ENCODE assay signal across 1 cellular context in genomic region chr22:19988965-19989724, GRCh38.
TF ChIP-seq lines count a peak whose summit lies in the region.

No MANE protein-coding gene starts in this region.

TF ChIP-seq in K562, 482 proteins besides CTCF, POLR2A, EP300 and RAD21 (continued from another document and continues in another):
- peak; percentile 80; the same call in 1 of the 2 replicates for TF ChIP-seq RREB1 (CRISPR knock-in tag; IDR thresholded peaks at IDR 0.05)
- TF ChIP-seq SOX6 (IDR thresholded peaks at IDR 0.05) = no peak; the same call in 1 of the 2 replicates
- TF ChIP-seq RFX1 (IDR thresholded peaks at IDR 0.05) = no peak
- no peak for TF ChIP-seq POLR2H (tag; IDR thresholded peaks at IDR 0.05; ENCODE audit: low read depth)
- peak; percentile 37 for TF ChIP-seq NEUROD1 (IDR thresholded peaks at IDR 0.05; ENCODE audit: borderline replicate concordance, low read depth, low read length, partially characterized antibody)
- no peak for TF ChIP-seq ZNF584 (CRISPR knock-in tag; IDR thresholded peaks at IDR 0.05; ENCODE audit: low read depth)
- no peak for TF ChIP-seq E4F1 (CRISPR knock-in tag; IDR thresholded peaks at IDR 0.05; ENCODE audit: borderline replicate concordance)
- TF ChIP-seq POU5F1 (IDR thresholded peaks at IDR 0.05; ENCODE audit: borderline replicate concordance, low read depth, low read length, partially characterized antibody) = no peak
- no peak; the same call in 1 of the 2 replicates for TF ChIP-seq ARID1B (IDR thresholded peaks at IDR 0.05)
- peak; percentile 49; the same call in 1 of the 2 replicates for TF ChIP-seq ZNF395 (CRISPR knock-in tag; IDR thresholded peaks at IDR 0.05)
- no peak for TF ChIP-seq SMARCC2 (IDR thresholded peaks at IDR 0.05; ENCODE audit: low read depth)
- TF ChIP-seq ZNF77 (CRISPR knock-in tag; IDR thresholded peaks at IDR 0.05) = no peak
- no peak for TF ChIP-seq TEAD2 (tag; IDR thresholded peaks at IDR 0.05)
- no peak for TF ChIP-seq SRSF1 (IDR thresholded peaks at IDR 0.05; ENCODE audit: low read depth, low read length)
- TF ChIP-seq RFX5 (IDR thresholded peaks at IDR 0.05; ENCODE audit: low read depth, low read length) = no peak
- TF ChIP-seq ZSCAN32 (CRISPR knock-in tag; IDR thresholded peaks at IDR 0.05) = no peak
- no peak for TF ChIP-seq HLTF (IDR thresholded peaks at IDR 0.05)
- no peak for TF ChIP-seq TAF15 (IDR thresholded peaks at IDR 0.05; ENCODE audit: low read depth, low read length)
- no peak for TF ChIP-seq ZNF449 (CRISPR knock-in tag; IDR thresholded peaks at IDR 0.05)
- TF ChIP-seq JUN (IDR thresholded peaks at IDR 0.05; ENCODE audit: borderline replicate concordance, low read depth, low read length) = no peak
- no peak for TF ChIP-seq JUN (CRISPR knock-in tag; IDR thresholded peaks at IDR 0.05; ENCODE audit: borderline replicate concordance)
- TF ChIP-seq KAT2B (IDR thresholded peaks at IDR 0.05; ENCODE audit: low read depth, low read length) = no peak
- TF ChIP-seq ZBTB34 (CRISPR knock-in tag; IDR thresholded peaks at IDR 0.05) = no peak
- peak; percentile 13; the same call in 1 of the 2 replicates for TF ChIP-seq TEAD4 (IDR thresholded peaks at IDR 0.05; ENCODE audit: low read length)
- TF ChIP-seq TEAD4 (CRISPR knock-in tag; IDR thresholded peaks at IDR 0.05; ENCODE audit: borderline replicate concordance) = no peak
- peak; percentile 50; the same call in 1 of the 2 replicates for TF ChIP-seq ZBTB7A (IDR thresholded peaks at IDR 0.05; ENCODE audit: borderline replicate concordance, control insufficient read depth, low read depth, low read length)
- 0 out of 2 replicates have a peak, but pooled peaks have one; percentile 17 for TF ChIP-seq KLF6 (CRISPR knock-in tag; IDR thresholded peaks at IDR 0.05; ENCODE audit: borderline replicate concordance)
- TF ChIP-seq USF1 (CRISPR knock-in tag; IDR thresholded peaks at IDR 0.05) = no peak
- no peak for TF ChIP-seq ZNF224 (CRISPR knock-in tag; IDR thresholded peaks at IDR 0.05)
- no peak for TF ChIP-seq HEY1 (CRISPR knock-in tag; IDR thresholded peaks at IDR 0.05; ENCODE audit: borderline replicate concordance)
- TF ChIP-seq ZNF79 (CRISPR knock-in tag; IDR thresholded peaks at IDR 0.05; ENCODE audit: low read depth) = no peak
- TF ChIP-seq PHB (CRISPR knock-in tag; IDR thresholded peaks at IDR 0.05) = no peak
- no peak for TF ChIP-seq TGIF2 (CRISPR knock-in tag; IDR thresholded peaks at IDR 0.05)
- no peak for TF ChIP-seq USF2 (CRISPR knock-in tag; IDR thresholded peaks at IDR 0.05)
- TF ChIP-seq RNF219 (CRISPR knock-in tag; IDR thresholded peaks at IDR 0.05) = no peak
- TF ChIP-seq NFIX (CRISPR knock-in tag; IDR thresholded peaks at IDR 0.05; ENCODE audit: low read depth) = no peak
- TF ChIP-seq ETS2 (tag; IDR thresholded peaks at IDR 0.05; ENCODE audit: borderline replicate concordance, poor library complexity, severe bottlenecking) = no peak
- TF ChIP-seq CREB5 (CRISPR knock-in tag; IDR thresholded peaks at IDR 0.05) = peak; percentile 43; the same call in 1 of the 2 replicates
- no peak for TF ChIP-seq MITF (IDR thresholded peaks at IDR 0.05)
- no peak for TF ChIP-seq LEF1 (IDR thresholded peaks at IDR 0.05)
- no peak for TF ChIP-seq ZNF24 (IDR thresholded peaks at IDR 0.05)
